In genomic region chr12:53236443-53237111, GRCh38 we compare ENCODE assay signal across 14 cellular contexts. TPM values are rescaled to one million over a fixed set of nuclear protein-coding genes. Genes with fewer than 3 reads are reported as not detected.
A peak's percentile ranks its signal among the peaks of the same experiment; 100 is the strongest.
DNase-seq lines count a peak whose midpoint lies in the region; ATAC-seq, FAIRE-seq and TF ChIP-seq lines count a peak whose summit lies in the region.
"Had no signal": no experiment of that assay in that cellular context is flagged by ENCODE, and none has a peak within 500 bp of the region (broad histone marks: within the 10 kb centered on the region; RNA-seq: fewer than 3 reads in every experiment).

No MANE protein-coding gene starts in this region.

- FAIRE-seq in GM19239 (lab: Jason Lieb, UNC) = no peak
- FAIRE-seq: H54 had no signal

- peak; percentile 63 to 69 for ATAC-seq in naive B cell (ENCODE audit: low read depth in 2 of 2)
- ATAC-seq in HG03045 (IDR thresholded peaks at IDR 0.05; ENCODE audit: unreplicated experiment) = no peak
- no peak for ATAC-seq in GM19035 (IDR thresholded peaks at IDR 0.05; ENCODE audit: unreplicated experiment)

- intact Hi-C loops in activated T-helper 2 cell treated with anti-CD3 and anti-CD28 coated beads, Interferon-gamma antibody, Interleukin-2, Interleukin-4, amounts not matched to agents 10 μg/mL and 5 μg/mL and 100 μg/mL, durations not matched to agents 14 hours and 24 hours and 36 hours (cut with micrococcal nuclease) = loop anchor here (2.0 kb wide), 1 partner anchor 14 kb away; no protein-coding TSS in a partner anchor

- H3K27me3 Mint-ChIP-seq in T-helper 1 cell treated with Interleukin-12 subunit alpha and Interleukin-12 subunit beta and Interleukin-4 antibody, amounts not matched to agents 30 μg/mL and 1 μg/mL, for 36 hours (ENCODE audit: low read depth) = peaks cover 10% of the 10 kb centered on the region
- H3K27me3 Mint-ChIP-seq in activated T-helper 2 cell treated with anti-CD3 and anti-CD28 coated beads, Interferon-gamma antibody, Interleukin-2, Interleukin-4, amounts not matched to agents 10 μg/mL and 5 μg/mL and 100 μg/mL, durations not matched to agents 14 hours and 24 hours and 36 hours (ENCODE audit: low read depth) = peaks cover 7% of the 10 kb centered on the region
- peaks cover 0 to 25% (median 16%) of the 10 kb centered on the region in 3 donors for H3K27me3 Mint-ChIP-seq in naive B cell

- TF ChIP-seq CTCF in GM12865 (IDR thresholded peaks at IDR 0.05; ENCODE audit: insufficient read depth, low read depth, low read length, missing control alignments) = no peak

- H3K9me3 Mint-ChIP-seq in T-helper 1 cell treated with Interleukin-12 subunit alpha and Interleukin-12 subunit beta and Interleukin-4 antibody, amounts not matched to agents 30 μg/mL and 1 μg/mL, for 36 hours = no peaks in the 10 kb centered on the region
- no peaks in the 10 kb centered on the region for H3K9me3 Mint-ChIP-seq in activated T-helper 2 cell treated with anti-CD3 and anti-CD28 coated beads, Interferon-gamma antibody, Interleukin-2, Interleukin-4, amounts not matched to agents 10 μg/mL and 5 μg/mL and 100 μg/mL, durations not matched to agents 14 hours and 24 hours and 36 hours
- no peaks in the 10 kb centered on the region for H3K9me3 Mint-ChIP-seq in naive B cell

- H3K27ac Mint-ChIP-seq in T-helper 1 cell treated with Interleukin-12 subunit alpha and Interleukin-12 subunit beta and Interleukin-4 antibody, amounts not matched to agents 30 μg/mL and 1 μg/mL, for 36 hours = peak overlapping the region; percentile 72
- peak overlapping the region; percentile 30 for H3K27ac Mint-ChIP-seq in activated T-helper 2 cell treated with anti-CD3 and anti-CD28 coated beads, Interferon-gamma antibody, Interleukin-2, Interleukin-4, amounts not matched to agents 10 μg/mL and 5 μg/mL and 100 μg/mL, durations not matched to agents 14 hours and 24 hours and 36 hours
- H3K27ac Mint-ChIP-seq in naive B cell = peak overlapping the region in 3 of 6 donors; percentile 3 to 59 (median 52)

- DNase-seq in GM12865 (ENCODE audit: low read depth) (peak; percentile 35), naive B cell (no peak), GM19239 (ENCODE audit: insufficient read length, low spot score) (no peak), NOMO-1 (lab: John Stamatoyannopoulos, UW; ENCODE audit: unreplicated experiment in 2 of 2) (no peak)
- DNase-seq in activated T-helper 2 cell treated with anti-CD3 and anti-CD28 coated beads, Interferon-gamma antibody, Interleukin-2, Interleukin-4, amounts not matched to agents 10 μg/mL and 5 μg/mL and 100 μg/mL, durations not matched to agents 14 hours and 24 hours and 36 hours (ENCODE audit: low spot score) = no peak
- DNase-seq: KG1 had no signal

- no peaks in the 10 kb centered on the region for H3K36me3 Mint-ChIP-seq in T-helper 1 cell treated with Interleukin-12 subunit alpha and Interleukin-12 subunit beta and Interleukin-4 antibody, amounts not matched to agents 30 μg/mL and 1 μg/mL, for 36 hours (ENCODE audit: low read depth)
- no peaks in the 10 kb centered on the region for H3K36me3 Mint-ChIP-seq in activated T-helper 2 cell treated with anti-CD3 and anti-CD28 coated beads, Interferon-gamma antibody, Interleukin-2, Interleukin-4, amounts not matched to agents 10 μg/mL and 5 μg/mL and 100 μg/mL, durations not matched to agents 14 hours and 24 hours and 36 hours (ENCODE audit: low read depth)
- H3K36me3 Mint-ChIP-seq in naive B cell = no peaks in the 10 kb centered on the region

- H3K4me3 Mint-ChIP-seq in T-helper 1 cell treated with Interleukin-12 subunit alpha and Interleukin-12 subunit beta and Interleukin-4 antibody, amounts not matched to agents 30 μg/mL and 1 μg/mL, for 36 hours = peak overlapping the region; percentile 67
- H3K4me3 Mint-ChIP-seq in activated T-helper 2 cell treated with anti-CD3 and anti-CD28 coated beads, Interferon-gamma antibody, Interleukin-2, Interleukin-4, amounts not matched to agents 10 μg/mL and 5 μg/mL and 100 μg/mL, durations not matched to agents 14 hours and 24 hours and 36 hours (ENCODE audit: low read depth) = no peak overlapping the region
- peak overlapping the region in 5 of 8 donors; percentile 3 to 63 (median 43) for H3K4me3 Mint-ChIP-seq in naive B cell
- H3K4me3 Mint-ChIP-seq: CD14-positive monocyte had no signal

- peaks cover 43% of the 10 kb centered on the region for H3K4me1 Mint-ChIP-seq in T-helper 1 cell treated with Interleukin-12 subunit alpha and Interleukin-12 subunit beta and Interleukin-4 antibody, amounts not matched to agents 30 μg/mL and 1 μg/mL, for 36 hours (ENCODE audit: low read depth)
- peaks cover 33% of the 10 kb centered on the region for H3K4me1 Mint-ChIP-seq in activated T-helper 2 cell treated with anti-CD3 and anti-CD28 coated beads, Interferon-gamma antibody, Interleukin-2, Interleukin-4, amounts not matched to agents 10 μg/mL and 5 μg/mL and 100 μg/mL, durations not matched to agents 14 hours and 24 hours and 36 hours (ENCODE audit: low read depth)
- H3K4me1 Mint-ChIP-seq in naive B cell = peaks cover 40 to 56% (median 52%) of the 10 kb centered on the region in 3 donors

- no peak overlapping the region for H3K4me3 ChIP-seq in GM12865 (ENCODE audit: low read depth, low read length)
- H3K4me3 ChIP-seq: coronary artery had no signal

RNA-seq across cellular contexts. Expression of gene RARG, which starts 4.6 kb away (rescaled TPM):
- 38.5 and 40.1 TPM in 2 replicates for total RNA-seq in activated T-helper 2 cell treated with anti-CD3 and anti-CD28 coated beads, Interferon-gamma antibody, Interleukin-2, Interleukin-4, amounts not matched to agents 10 μg/mL and 5 μg/mL and 100 μg/mL, durations not matched to agents 14 hours and 24 hours and 36 hours
- 1 to 10 TPM in 2 of 6 donors, under 1 TPM in 2, not detected in 2; 0.78 to 2.2 (median 1.3) TPM for polyA plus RNA-seq in naive B cell (ENCODE audit: low read depth in 6 of 6)

RNA-seq across cellular contexts. Expression of gene ITGB7, which starts 29.5 kb away (rescaled TPM):
- 200 and 208 TPM in 2 replicates for total RNA-seq in activated T-helper 2 cell treated with anti-CD3 and anti-CD28 coated beads, Interferon-gamma antibody, Interleukin-2, Interleukin-4, amounts not matched to agents 10 μg/mL and 5 μg/mL and 100 μg/mL, durations not matched to agents 14 hours and 24 hours and 36 hours
- polyA plus RNA-seq in naive B cell (ENCODE audit: low read depth in 6 of 6) = 100 to 1,000 TPM in 1 of 6 donors, 10 to 100 TPM in 5; 63.2 to 174 (median 96.4) TPM
- total RNA-seq: fibroblast of villous mesenchyme had no signal
- polyA plus RNA-seq: neural cell had no signal

RNA-seq across cellular contexts. Expression of gene ESPL1, which starts 31.5 kb away (rescaled TPM):
- 72.6 and 75.3 TPM in 2 replicates for total RNA-seq in activated T-helper 2 cell treated with anti-CD3 and anti-CD28 coated beads, Interferon-gamma antibody, Interleukin-2, Interleukin-4, amounts not matched to agents 10 μg/mL and 5 μg/mL and 100 μg/mL, durations not matched to agents 14 hours and 24 hours and 36 hours
- polyA plus RNA-seq in naive B cell (ENCODE audit: low read depth in 6 of 6) = under 1 TPM in 3 of 6 donors, not detected in 3; 0.12 to 0.40 (median 0.23) TPM
- polyA plus RNA-seq: CD14-positive monocyte had no signal

RNA-seq across cellular contexts. Expression of gene CSAD, which starts 55.9 kb away (rescaled TPM):
- 20.2 TPM in 2 replicates for total RNA-seq in activated T-helper 2 cell treated with anti-CD3 and anti-CD28 coated beads, Interferon-gamma antibody, Interleukin-2, Interleukin-4, amounts not matched to agents 10 μg/mL and 5 μg/mL and 100 μg/mL, durations not matched to agents 14 hours and 24 hours and 36 hours
- polyA plus RNA-seq in naive B cell (ENCODE audit: low read depth in 6 of 6) = 1 to 10 TPM in 4 of 6 donors, under 1 TPM in 2; 0.19 to 1.8 (median 1.1) TPM

RNA-seq across cellular contexts. Expression of gene ZNF740, which starts 56.1 kb away (rescaled TPM):
- 44.9 and 45.5 TPM in 2 replicates for total RNA-seq in activated T-helper 2 cell treated with anti-CD3 and anti-CD28 coated beads, Interferon-gamma antibody, Interleukin-2, Interleukin-4, amounts not matched to agents 10 μg/mL and 5 μg/mL and 100 μg/mL, durations not matched to agents 14 hours and 24 hours and 36 hours
- polyA plus RNA-seq in naive B cell (ENCODE audit: low read depth in 6 of 6) = 1 to 10 TPM; 1.8 to 6.0 (median 4.2) TPM

Comparison
In these comparisons a context has a peak if more than half of its experiments do, and no peak if none do; other contexts are left out.
1. ATAC-seq: peak in naive B cell (2 of 2); none in HG03045 (single experiment) and GM19035 (single experiment).